Comparison of ENCODE assay signal across 8 cellular contexts in the genomic region with DNA sequence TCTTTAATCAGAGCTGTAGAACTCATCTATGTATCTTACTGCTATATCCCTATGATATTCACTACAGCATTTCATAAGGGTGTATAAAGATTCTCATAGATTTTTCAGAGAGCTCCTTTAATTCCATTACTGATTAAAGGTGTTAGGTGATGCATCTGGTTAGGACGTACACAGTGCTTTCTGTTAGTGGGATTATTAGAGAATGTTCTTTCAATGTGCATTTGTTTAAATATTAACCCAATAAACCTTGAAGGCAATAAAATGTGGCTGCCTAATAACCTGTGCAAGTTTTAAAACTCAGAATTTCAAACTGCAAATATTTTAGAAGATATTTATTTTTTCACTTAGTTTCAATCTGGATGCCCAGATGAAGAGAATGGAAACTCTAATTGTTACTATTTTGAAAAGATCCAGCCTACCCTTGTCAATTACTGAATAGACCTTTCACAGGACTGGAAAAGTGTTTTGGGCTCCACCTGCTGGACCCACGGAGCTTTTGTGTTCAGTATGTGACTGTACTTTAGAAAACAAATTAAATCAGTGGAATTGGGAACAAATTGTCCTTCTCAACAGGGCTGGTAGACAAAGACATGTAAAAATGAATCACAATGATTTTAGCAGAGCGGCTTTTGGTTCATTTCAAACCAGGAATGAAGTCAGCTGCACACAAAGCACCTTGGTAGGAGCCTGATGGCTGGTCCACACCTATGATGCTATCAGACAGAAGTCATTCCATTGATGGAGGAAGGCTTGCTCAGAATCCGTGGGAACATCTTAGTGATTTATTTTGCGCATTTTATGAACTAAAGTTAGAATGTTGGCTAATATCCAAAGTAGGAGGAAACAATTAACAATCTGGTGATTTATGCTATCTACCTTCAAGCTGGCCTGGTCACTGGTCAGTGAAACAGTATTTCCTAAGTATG.
DNase-seq lines count a peak whose midpoint lies in the region; ATAC-seq, FAIRE-seq and TF ChIP-seq lines count a peak whose summit lies in the region.

No MANE protein-coding gene starts in this region.

- H3K36me3 Mint-ChIP-seq in activated naive CD8-positive, alpha-beta T cell treated with anti-CD3 and anti-CD28 coated beads for 36 hours, result peaks cover 2% of the 10 kb centered on the region

- H2AFZ ChIP-seq in PC-9, result no peak overlapping the region

- 0 out of 2 replicates have a peak overlapping the region, but pooled peaks have one; percentile 14 for H3K27ac ChIP-seq in PC-9
- no peak overlapping the region for H3K27ac ChIP-seq in prostate gland

- peaks cover 43% of the 10 kb centered on the region for H3K79me2 ChIP-seq in PC-9 (ENCODE audit: low read depth)

- no peak overlapping the region for H3K27ac Mint-ChIP-seq in activated naive CD8-positive, alpha-beta T cell treated with anti-CD3 and anti-CD28 coated beads for 36 hours

- H3K9me3 Mint-ChIP-seq in activated naive CD8-positive, alpha-beta T cell treated with anti-CD3 and anti-CD28 coated beads for 36 hours, result no peaks in the 10 kb centered on the region

- BruUV-seq in PC-9 (replicated peaks; lab: Mats Ljungman, UMichigan), result no TSS peak

- H3K27me3 Mint-ChIP-seq in activated naive CD8-positive, alpha-beta T cell treated with anti-CD3 and anti-CD28 coated beads for 36 hours, result no peaks in the 10 kb centered on the region

- TF ChIP-seq CTCF in PC-9 (conservative IDR thresholded peaks at IDR 0.05) (peak; percentile 76), prostate gland (IDR thresholded peaks at IDR 0.05) (peak; percentile 33 to 73 (median 59))

- CTCF ChIA-PET in PC-9 (lab: Charles Lee), result interaction anchor here (1.4 kb wide), 1 partner anchor 234 kb away, joined by 3 read pairs; no protein-coding TSS in a partner anchor

- peaks cover 56% of the 10 kb centered on the region for H4K20me1 ChIP-seq in PC-9 (ENCODE audit: insufficient read depth)

- DNase-seq in COR-L47 (lab: John Stamatoyannopoulos, UW) (peak; percentile 36), GM19239 (ENCODE audit: insufficient read length, low spot score) (peak; percentile 32), PC-9 (peak; percentile 43 to 50), Right ventricle myocardium superior (peak; percentile 75), prostate gland (ENCODE audit: low spot score) (peak; percentile 42), 8988T (no peak)
- DNase-seq in activated naive CD8-positive, alpha-beta T cell treated with anti-CD3 and anti-CD28 coated beads for 36 hours, result peak; percentile 22

- no peak overlapping the region for H3K4me3 Mint-ChIP-seq in activated naive CD8-positive, alpha-beta T cell treated with anti-CD3 and anti-CD28 coated beads for 36 hours

- no peaks in the 10 kb centered on the region for H3K9me3 ChIP-seq in PC-9 (ENCODE audit: insufficient read depth, low read depth)
- no peaks in the 10 kb centered on the region for H3K9me3 ChIP-seq in prostate gland

- H3K4me1 ChIP-seq in PC-9 (replicated peaks; ENCODE audit: insufficient read depth) (no peaks in the 10 kb centered on the region), prostate gland (replicated peaks) (no peaks in the 10 kb centered on the region)

- ATAC-seq in HG03565 (IDR thresholded peaks at IDR 0.05; ENCODE audit: unreplicated experiment) (peak; percentile 72), Right ventricle myocardium superior (ENCODE audit: poor library complexity) (peak; percentile 89)

- H3K36me3 ChIP-seq in PC-9 (ENCODE audit: low read depth) (peaks cover 71% of the 10 kb centered on the region), prostate gland (no peaks in the 10 kb centered on the region)

- intact Hi-C loops in PC-9 (cut with micrococcal nuclease; ENCODE audit: unreplicated experiment), result loop anchor here (1.0 to 2.0 kb wide), 4 partner anchors 122 to 313 kb away; a partner anchor contains a TSS
- intact Hi-C loops in Right ventricle myocardium superior (cut with DNase I), result loop anchor here (5.0 kb wide), 2 partner anchors 122 to 232 kb away; a partner anchor contains a TSS
- intact Hi-C loops in prostate gland (cut with DNase I), result loop anchor here (5.0 kb wide), 2 partner anchors 122 to 232 kb away; a partner anchor contains a TSS

- H3K27me3 ChIP-seq in PC-9 (ENCODE audit: insufficient read depth, low read depth), result no peaks in the 10 kb centered on the region
- H3K27me3 ChIP-seq in prostate gland (replicated peaks; ENCODE audit: insufficient read depth), result no peaks in the 10 kb centered on the region

- H3K9me2 ChIP-seq in PC-9 (ENCODE audit: insufficient read depth), result no peaks in the 10 kb centered on the region

- POLR2A ChIA-PET in PC-9 (lab: Charles Lee; ENCODE audit: unreplicated experiment), result interaction anchor here (0.6 kb wide), 1 partner anchor 120 kb away, joined by 7 read pairs; no protein-coding TSS in a partner anchor

- TF ChIP-seq POLR2A in prostate gland (IDR thresholded peaks at IDR 0.05), result no peak

- H3K4me2 ChIP-seq in PC-9, result no peak overlapping the region

- peaks cover 49% of the 10 kb centered on the region; the same call in 1 of the 2 replicates for H3F3A ChIP-seq in PC-9 (ENCODE audit: insufficient read depth, low read depth)

- FAIRE-seq in GM19239 (lab: Jason Lieb, UNC), result peak; percentile 93

- H3K4me3 ChIP-seq in PC-9, result no peak overlapping the region
- H3K4me3 ChIP-seq in prostate gland, result no peak overlapping the region

- WGBS in prostate gland, result 27% methylated on average over 5 of the region's 5 CpGs

- H3K4me1 Mint-ChIP-seq in activated naive CD8-positive, alpha-beta T cell treated with anti-CD3 and anti-CD28 coated beads for 36 hours, result no peaks in the 10 kb centered on the region
